Comparison of ENCODE assay signal across 1 cellular context in genomic region chr1:76494807-76495206, GRCh38.
TF ChIP-seq lines count a peak whose summit lies in the region.

No MANE protein-coding gene starts in this region.

TF ChIP-seq in WTC11, 78 proteins besides CTCF, POLR2A, EP300 and RAD21 (continued from another document):
- TF ChIP-seq HMGXB4 (CRISPR knock-in tag; IDR thresholded peaks at IDR 0.05) (no peak), ZNF416 (CRISPR knock-in tag; IDR thresholded peaks at IDR 0.05) (no peak)
